Comparison of ENCODE assay signal across 13 cellular contexts in the genomic region with DNA sequence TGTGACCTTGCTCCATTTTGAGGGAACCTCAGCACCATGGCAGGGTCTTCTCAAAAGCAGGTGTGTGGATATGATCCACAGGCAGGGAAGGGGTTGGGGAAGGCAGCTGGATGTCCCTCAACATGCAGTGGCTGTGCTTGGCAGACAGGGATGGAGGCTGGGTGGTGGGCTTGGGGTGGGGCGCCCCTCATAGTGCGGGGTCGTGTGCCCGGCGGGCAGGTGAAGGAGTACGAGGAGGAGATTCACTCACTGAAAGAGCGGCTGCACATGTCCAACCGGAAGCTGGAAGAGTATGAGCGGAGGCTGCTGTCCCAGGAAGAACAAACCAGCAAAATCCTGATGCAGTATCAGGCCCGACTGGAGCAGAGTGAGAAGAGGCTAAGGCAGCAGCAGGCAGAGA.
"Had no signal": no experiment of that assay in that cellular context is flagged by ENCODE, and none has a peak within 500 bp of the region (broad histone marks: within the 10 kb centered on the region; RNA-seq: fewer than 3 reads in every experiment).

No MANE protein-coding gene starts in this region.

- H3K4me3 Mint-ChIP-seq: activated CD4-positive, alpha-beta memory T cell treated with anti-CD3 and anti-CD28 coated beads for 36 hours; memory B cell; nephron; stimulated activated naive CD8-positive, alpha-beta T cell treated with anti-CD3 and anti-CD28 coated beads, Interleukin-15, amount 100 ng/mL, for 72 hours had no signal

- H3K9me3 ChIP-seq: gastroesophageal sphincter, left ventricle myocardium inferior, pancreas, thoracic aorta had no signal

- H3K27ac Mint-ChIP-seq: activated CD4-positive, alpha-beta memory T cell treated with anti-CD3 and anti-CD28 coated beads for 36 hours; memory B cell; nephron had no signal

- H3K4me1 Mint-ChIP-seq: nephron had no signal

- DNase-seq: activated CD4-positive, alpha-beta memory T cell treated with anti-CD3 and anti-CD28 coated beads for 36 hours; activated CD4-positive, CD25-positive, alpha-beta regulatory T cell treated with anti-CD3 and anti-CD28 coated beads, Interleukin-2, amount 50 U/mL, for 72 hours; activated CD8-positive, alpha-beta memory T cell treated with anti-CD3 and anti-CD28 coated beads, Interleukin-2, amount 50 U/mL, for 48 hours; effector CD4-positive, alpha-beta T cell; left ventricle myocardium inferior; pancreas; stimulated activated CD4-positive, alpha-beta T cell treated with anti-CD3 and anti-CD28 coated beads, Interleukin-4, amount 100 ng/mL, for 1 hour; stimulated activated CD8-positive, alpha-beta memory T cell treated with anti-CD3 and anti-CD28 coated beads, Interleukin-4, amount 100 ng/mL, for 48 hours; stimulated activated naive CD8-positive, alpha-beta T cell treated with anti-CD3 and anti-CD28 coated beads, Interleukin-15, amount 100 ng/mL, for 72 hours had no signal

- H3K27me3 Mint-ChIP-seq: activated CD4-positive, alpha-beta memory T cell treated with anti-CD3 and anti-CD28 coated beads for 36 hours; memory B cell; stimulated activated naive CD8-positive, alpha-beta T cell treated with anti-CD3 and anti-CD28 coated beads, Interleukin-15, amount 100 ng/mL, for 72 hours had no signal

- H3K9me3 Mint-ChIP-seq: activated CD4-positive, alpha-beta memory T cell treated with anti-CD3 and anti-CD28 coated beads for 36 hours; memory B cell; nephron; stimulated activated naive CD8-positive, alpha-beta T cell treated with anti-CD3 and anti-CD28 coated beads, Interleukin-15, amount 100 ng/mL, for 72 hours had no signal

- ATAC-seq: gastroesophageal sphincter; pancreas; stimulated activated naive CD8-positive, alpha-beta T cell treated with anti-CD3 and anti-CD28 coated beads, Interleukin-15, amount 100 ng/mL, for 72 hours had no signal
